In genomic region chr12:111308473-111308872, GRCh38 we compare ENCODE assay signal across 31 cellular contexts.
"Had no signal": no experiment of that assay in that cellular context is flagged by ENCODE, and none has a peak within 500 bp of the region (broad histone marks: within the 10 kb centered on the region; RNA-seq: fewer than 3 reads in every experiment).

No MANE protein-coding gene starts in this region.

- H3K4me3 ChIP-seq: adrenal gland, body of pancreas, breast epithelium had no signal

- DNase-seq: activated B cell treated with CpG ODN at 0.5 μM for 24 hours; activated CD4-positive, alpha-beta memory T cell treated with anti-CD3 and anti-CD28 coated beads for 36 hours; activated CD4-positive, alpha-beta T cell treated with anti-CD3 and anti-CD28 coated beads for 4 hours; activated CD4-positive, alpha-beta T cell treated with anti-CD3 and anti-CD28 coated beads, Interleukin-2, amount 10 ng/mL, durations not matched to agents 24 days and 14 days; activated CD4-positive, alpha-beta T cell treated with anti-CD3 and anti-CD28 coated beads, Interleukin-2, amount 50 U/mL, for 1 hour; activated CD4-positive, alpha-beta T cell treated with anti-CD3 and anti-CD28 coated beads, Interleukin-2, amount 50 U/mL, for 4 hours; activated CD4-positive, CD25-positive, alpha-beta regulatory T cell treated with anti-CD3 and anti-CD28 coated beads, Interleukin-2, amount 50 U/mL, for 72 hours; activated CD8-positive, alpha-beta memory T cell treated with anti-CD3 and anti-CD28 coated beads, Interleukin-2, amount 50 U/mL, for 4 hours; activated CD8-positive, alpha-beta T cell treated with anti-CD3 and anti-CD28 coated beads for 36 hours; activated effector memory CD4-positive, alpha-beta T cell treated with anti-CD3 and anti-CD28 coated beads, Interleukin-2, amount 50 U/mL, for 16 hours; activated gamma-delta T cell treated with Interleukin-2 at 50 U/mL for 16 hours; activated naive CD4-positive, alpha-beta T cell; activated naive CD4-positive, alpha-beta T cell treated with anti-CD3 and anti-CD28 coated beads for 36 hours; activated naive CD4-positive, alpha-beta T cell treated with anti-CD3 and anti-CD28 coated beads, Interleukin-2, amount 50 U/mL, for 16 hours; activated naive CD8-positive, alpha-beta T cell treated with anti-CD3 and anti-CD28 coated beads for 36 hours; activated T-cell treated with anti-CD3 and anti-CD28 coated beads for 4 hours; activated T-cell treated with anti-CD3 and anti-CD28 coated beads, Interleukin-2, amount 50 U/mL, for 1 hour; activated T-cell treated with anti-CD3 and anti-CD28 coated beads, Interleukin-2, amount 50 U/mL, for 4 hours; activated T-cell treated with anti-CD3 and anti-CD28 coated beads, Interleukin-2, amount 50 U/mL, for 72 hours; adrenal gland; amniotic stem cell; aorta; body of pancreas; brain microvascular endothelial cell; central memory CD4-positive, alpha-beta T cell; T-helper 2 cell; T-helper 9 cell had no signal

- H3K4me1 ChIP-seq: adrenal gland, body of pancreas, breast epithelium had no signal

- ATAC-seq: activated CD8-positive, alpha-beta T cell treated with anti-CD3 and anti-CD28 coated beads for 36 hours; activated naive CD4-positive, alpha-beta T cell treated with anti-CD3 and anti-CD28 coated beads, Interleukin-2, amount 50 U/mL, for 72 hours; activated T-cell treated with anti-CD3 and anti-CD28 coated beads, Interleukin-2, amount 50 U/mL, for 4 hours; activated T-cell treated with anti-CD3 and anti-CD28 coated beads, Interleukin-2, amount 50 U/mL, for 72 hours; activated T-helper 17 cell treated with anti-CD3 and anti-CD28 coated beads, Interleukin-2, amount 50 U/mL, for 72 hours; body of pancreas had no signal

- H3K27me3 ChIP-seq: body of pancreas, brain microvascular endothelial cell had no signal

- H3K36me3 ChIP-seq: adrenal gland, brain microvascular endothelial cell, breast epithelium had no signal

- H3K27ac ChIP-seq: adrenal gland, body of pancreas, brain microvascular endothelial cell, breast epithelium, VCaP had no signal
